In the genomic region with DNA sequence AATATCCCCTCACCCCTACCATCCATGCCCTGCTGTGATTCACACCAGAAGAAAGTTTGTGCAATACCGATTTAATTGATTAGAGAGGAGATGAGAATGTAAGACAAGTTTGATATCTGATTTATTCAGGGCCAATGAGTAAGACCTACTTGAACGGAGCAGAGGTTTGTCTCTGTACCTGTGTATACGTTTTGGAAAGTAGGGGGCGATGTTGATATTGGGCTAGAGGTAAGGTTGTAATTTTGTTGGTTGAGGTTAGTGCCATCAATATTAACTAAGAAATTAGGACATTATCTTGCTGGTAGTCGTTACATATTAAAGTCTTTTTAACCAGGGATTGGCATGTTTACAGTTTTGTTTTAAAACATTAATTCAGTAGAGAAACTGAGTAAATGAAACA, we compare ENCODE assay signal across 1 cellular context.
TF ChIP-seq lines count a peak whose summit lies in the region.

No MANE protein-coding gene starts in this region.

TF ChIP-seq in HCT116, 20 proteins besides CTCF, POLR2A, EP300 and RAD21 (continued from another document):
- TF ChIP-seq, protein P1, sequence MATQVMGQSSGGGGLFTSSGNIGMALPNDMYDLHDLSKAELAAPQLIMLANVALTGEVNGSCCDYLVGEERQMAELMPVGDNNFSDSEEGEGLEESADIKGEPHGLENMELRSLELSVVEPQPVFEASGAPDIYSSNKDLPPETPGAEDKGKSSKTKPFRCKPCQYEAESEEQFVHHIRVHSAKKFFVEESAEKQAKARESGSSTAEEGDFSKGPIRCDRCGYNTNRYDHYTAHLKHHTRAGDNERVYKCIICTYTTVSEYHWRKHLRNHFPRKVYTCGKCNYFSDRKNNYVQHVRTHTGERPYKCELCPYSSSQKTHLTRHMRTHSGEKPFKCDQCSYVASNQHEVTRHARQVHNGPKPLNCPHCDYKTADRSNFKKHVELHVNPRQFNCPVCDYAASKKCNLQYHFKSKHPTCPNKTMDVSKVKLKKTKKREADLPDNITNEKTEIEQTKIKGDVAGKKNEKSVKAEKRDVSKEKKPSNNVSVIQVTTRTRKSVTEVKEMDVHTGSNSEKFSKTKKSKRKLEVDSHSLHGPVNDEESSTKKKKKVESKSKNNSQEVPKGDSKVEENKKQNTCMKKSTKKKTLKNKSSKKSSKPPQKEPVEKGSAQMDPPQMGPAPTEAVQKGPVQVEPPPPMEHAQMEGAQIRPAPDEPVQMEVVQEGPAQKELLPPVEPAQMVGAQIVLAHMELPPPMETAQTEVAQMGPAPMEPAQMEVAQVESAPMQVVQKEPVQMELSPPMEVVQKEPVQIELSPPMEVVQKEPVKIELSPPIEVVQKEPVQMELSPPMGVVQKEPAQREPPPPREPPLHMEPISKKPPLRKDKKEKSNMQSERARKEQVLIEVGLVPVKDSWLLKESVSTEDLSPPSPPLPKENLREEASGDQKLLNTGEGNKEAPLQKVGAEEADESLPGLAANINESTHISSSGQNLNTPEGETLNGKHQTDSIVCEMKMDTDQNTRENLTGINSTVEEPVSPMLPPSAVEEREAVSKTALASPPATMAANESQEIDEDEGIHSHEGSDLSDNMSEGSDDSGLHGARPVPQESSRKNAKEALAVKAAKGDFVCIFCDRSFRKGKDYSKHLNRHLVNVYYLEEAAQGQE (IDR thresholded peaks at IDR 0.05; ENCODE audit: low read depth): no peak
- TF ChIP-seq YY1 (IDR thresholded peaks at IDR 0.05; ENCODE audit: extremely low read depth, insufficient replicate concordance, low read depth, low read length) (no peak), CEBPB (IDR thresholded peaks at IDR 0.05; ENCODE audit: low read depth) (no peak), ZFX (IDR thresholded peaks at IDR 0.05) (no peak), TCF7L2 (IDR thresholded peaks at IDR 0.05; ENCODE audit: borderline replicate concordance, extremely low read depth, insufficient read depth, insufficient read length) (no peak), ELF1 (IDR thresholded peaks at IDR 0.05; ENCODE audit: borderline replicate concordance, low read depth) (no peak), EZH2 (IDR thresholded peaks at IDR 0.05) (no peak)
